ENCODE assay signal across 7 cellular contexts in genomic region chr3:110989446-110989845, GRCh38.
"Had no signal": no experiment of that assay in that cellular context is flagged by ENCODE, and none has a peak within 500 bp of the region (broad histone marks: within the 10 kb centered on the region; RNA-seq: fewer than 3 reads in every experiment).

No MANE protein-coding gene starts in this region.

- H3K4me3 ChIP-seq: GM23248 had no signal

- H2AFZ ChIP-seq: GM23248 had no signal

- H3K9ac ChIP-seq: GM23248 had no signal

- H3K27ac ChIP-seq: GM23248, HL-60 had no signal

- DNase-seq: GM23248, H9, HCEC 1CT, KG1 had no signal

- FAIRE-seq: H1, H54 had no signal
